8 cellular contexts compared by ENCODE assay signal in genomic region chr3:28940530-28940929, GRCh38.
A peak's percentile ranks its signal among the peaks of the same experiment; 100 is the strongest.
DNase-seq lines count a peak whose midpoint lies in the region; ATAC-seq and TF ChIP-seq lines count a peak whose summit lies in the region.

No MANE protein-coding gene starts in this region.

- H3K36me3 Mint-ChIP-seq in activated CD4-positive, alpha-beta memory T cell treated with anti-CD3 and anti-CD28 coated beads, Interleukin-2, amount 10 ng/mL, durations not matched to agents 7 days and 5 days (ENCODE audit: low read depth) = no peaks in the 10 kb centered on the region
- H3K36me3 Mint-ChIP-seq in progenitor cell of endocrine pancreas (ENCODE audit: insufficient read depth) = no peaks in the 10 kb centered on the region

- no peak overlapping the region for H3K4me3 Mint-ChIP-seq in activated CD4-positive, alpha-beta memory T cell treated with anti-CD3 and anti-CD28 coated beads, Interleukin-2, amount 10 ng/mL, durations not matched to agents 7 days and 5 days
- no peak overlapping the region for H3K4me3 Mint-ChIP-seq in progenitor cell of endocrine pancreas (ENCODE audit: low read depth)

- H3K4me1 ChIP-seq in esophagus squamous epithelium = peaks cover 0 to 22% (median 11%) of the 10 kb centered on the region in 3 donors

- H3K27me3 Mint-ChIP-seq in activated CD4-positive, alpha-beta memory T cell treated with anti-CD3 and anti-CD28 coated beads, Interleukin-2, amount 10 ng/mL, durations not matched to agents 7 days and 5 days = peaks cover under 1% of the 10 kb centered on the region
- no peaks in the 10 kb centered on the region for H3K27me3 Mint-ChIP-seq in progenitor cell of endocrine pancreas

- TF ChIP-seq CTCF in HFF-Myc (IDR thresholded peaks at IDR 0.05; ENCODE audit: low read depth, low read length, missing control alignments) = no peak
- TF ChIP-seq CTCF in esophagus squamous epithelium (IDR thresholded peaks at IDR 0.05) = no peak
- no peak for TF ChIP-seq CTCF in progenitor cell of endocrine pancreas (IDR thresholded peaks at IDR 0.05; ENCODE audit: unreplicated experiment)

- peak; percentile 68 for ATAC-seq in GM18498 (IDR thresholded peaks at IDR 0.05; ENCODE audit: unreplicated experiment)

- H3K4me3 ChIP-seq in HFF-Myc (replicated peaks; ENCODE audit: low read depth, low read length) (no peak overlapping the region), esophagus squamous epithelium (no peak overlapping the region)

- intact Hi-C loops in esophagus squamous epithelium (cut with DNase I) = no loop called here

- H3K4me1 Mint-ChIP-seq in activated CD4-positive, alpha-beta memory T cell treated with anti-CD3 and anti-CD28 coated beads, Interleukin-2, amount 10 ng/mL, durations not matched to agents 7 days and 5 days = peaks cover 14% of the 10 kb centered on the region
- H3K4me1 Mint-ChIP-seq in progenitor cell of endocrine pancreas (ENCODE audit: low read depth) = peaks cover 4% of the 10 kb centered on the region

- peak overlapping the region in 3 of 4 donors; percentile 51 to 73 (median 68) for H3K27ac ChIP-seq in esophagus squamous epithelium

- POLR2A ChIA-PET in activated CD4-positive, alpha-beta memory T cell treated with anti-CD3 and anti-CD28 coated beads, Interleukin-2, amount 10 ng/mL, durations not matched to agents 7 days and 5 days (lab: Charles Lee) = no interaction called here

- no peaks in the 10 kb centered on the region for H3K9me3 Mint-ChIP-seq in activated CD4-positive, alpha-beta memory T cell treated with anti-CD3 and anti-CD28 coated beads, Interleukin-2, amount 10 ng/mL, durations not matched to agents 7 days and 5 days
- no peaks in the 10 kb centered on the region for H3K9me3 Mint-ChIP-seq in progenitor cell of endocrine pancreas (ENCODE audit: low read depth)

- H3K27ac Mint-ChIP-seq in activated CD4-positive, alpha-beta memory T cell treated with anti-CD3 and anti-CD28 coated beads, Interleukin-2, amount 10 ng/mL, durations not matched to agents 7 days and 5 days = no peak overlapping the region
- no peak overlapping the region for H3K27ac Mint-ChIP-seq in progenitor cell of endocrine pancreas

- CTCF ChIA-PET in activated CD4-positive, alpha-beta memory T cell treated with anti-CD3 and anti-CD28 coated beads, Interleukin-2, amount 10 ng/mL, durations not matched to agents 7 days and 5 days (lab: Charles Lee) = no interaction called here

- H3K27me3 ChIP-seq in esophagus squamous epithelium = no peaks in the 10 kb centered on the region

- H3K36me3 ChIP-seq in esophagus squamous epithelium = no peaks in the 10 kb centered on the region

- no peak for TF ChIP-seq POLR2A in esophagus squamous epithelium (IDR thresholded peaks at IDR 0.05)

- no peaks in the 10 kb centered on the region for H3K9me3 ChIP-seq in esophagus squamous epithelium

- DNase-seq in HFF-Myc (ENCODE audit: extremely low read depth, low read depth) (peak; percentile 59), NCI-H1048 (lab: John Stamatoyannopoulos, UW) (peak; percentile 18), esophagus squamous epithelium (lab: John Stamatoyannopoulos, UW) (no peak), smooth muscle cell of the brain vasculature (ENCODE audit: low read depth, low spot score) (peak; percentile 89), NCI-H2029 (lab: John Stamatoyannopoulos, UW) (no peak), progenitor cell of endocrine pancreas (ENCODE audit: low spot score, unreplicated experiment) (no peak)
- DNase-seq in activated CD4-positive, alpha-beta memory T cell treated with anti-CD3 and anti-CD28 coated beads, Interleukin-2, amount 10 ng/mL, durations not matched to agents 7 days and 5 days = no peak

Comparison
In these comparisons a context has a peak if more than half of its experiments do, and no peak if none do; other contexts are left out.
1. DNase-seq: peak in HFF-Myc (single experiment), NCI-H1048 (single experiment) and smooth muscle cell of the brain vasculature (single experiment); none in esophagus squamous epithelium (single experiment), activated CD4-positive, alpha-beta memory T cell treated with anti-CD3 and anti-CD28 coated beads, Interleukin-2, amount 10 ng/mL, durations not matched to agents 7 days and 5 days (single experiment), NCI-H2029 (single experiment) and progenitor cell of endocrine pancreas (single experiment).